In the genomic region with DNA sequence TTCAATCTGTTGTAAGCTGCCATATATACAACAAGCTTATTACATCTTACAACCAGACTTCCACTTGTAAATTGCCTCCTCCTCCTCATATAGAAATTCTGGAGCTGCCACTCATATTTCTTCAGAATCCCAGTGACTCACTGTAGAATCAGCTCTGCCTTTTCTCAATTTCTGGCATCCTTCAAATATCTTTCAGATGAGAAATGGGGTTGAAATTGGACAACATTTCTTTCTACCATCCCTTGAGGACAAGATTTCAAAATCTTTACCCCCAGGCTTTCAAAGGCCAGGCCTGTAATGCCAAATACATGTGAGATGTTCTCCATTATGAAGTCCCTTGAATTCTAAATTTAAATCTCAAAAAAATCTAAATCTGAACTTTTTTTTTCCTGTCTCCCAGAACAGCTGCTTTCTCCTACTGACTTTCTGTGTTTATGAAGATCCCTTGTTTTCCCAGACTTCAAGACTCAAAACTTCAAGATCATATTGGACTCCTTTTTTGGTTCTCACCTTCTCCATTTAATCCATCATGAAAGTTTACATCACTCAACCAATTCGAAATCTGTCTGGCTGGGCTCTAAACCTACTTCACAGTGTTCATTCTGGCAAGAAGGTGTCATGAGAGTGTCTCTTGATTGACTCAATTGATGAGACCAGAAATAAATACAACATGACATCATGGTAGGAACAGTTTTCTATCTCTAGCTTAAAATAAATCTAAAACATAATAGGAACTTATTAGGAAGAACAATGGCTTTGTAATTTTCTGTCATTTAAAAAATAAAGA, we compare ENCODE assay signal across 13 cellular contexts.
DNase-seq lines count a peak whose midpoint lies in the region; ATAC-seq and TF ChIP-seq lines count a peak whose summit lies in the region.
"Had no signal": no experiment of that assay in that cellular context is flagged by ENCODE, and none has a peak within 500 bp of the region (broad histone marks: within the 10 kb centered on the region; RNA-seq: fewer than 3 reads in every experiment).

No MANE protein-coding gene starts in this region.

- H3K36me3 ChIP-seq in aorta (ENCODE audit: control insufficient read depth in 1 of 2, insufficient read depth in 2 of 2, low read length in 1 of 2): no peaks in the 10 kb centered on the region
- H3K36me3 ChIP-seq: pancreas had no signal

- in situ Hi-C loops in astrocyte of the spinal cord (cut with HindIII; ENCODE audit: low sequenced_read_pairs): no loop called here

- no peak for TF ChIP-seq CTCF in astrocyte of the spinal cord (IDR thresholded peaks at IDR 0.05; ENCODE audit: low read depth, low read length)

- no peaks in the 10 kb centered on the region for H3K27me3 ChIP-seq in aorta (ENCODE audit: control insufficient read depth in 1 of 2, insufficient read depth in 2 of 2, low read length in 1 of 2)
- H3K27me3 ChIP-seq: pancreas had no signal

- DNase-seq in Right ventricle myocardium superior (no peak), cardiac septum (ENCODE audit: low spot score) (no peak), astrocyte of the spinal cord (ENCODE audit: low read depth, low spot score) (peak; percentile 74), hepatic stellate cell (ENCODE audit: low spot score) (peak; percentile 62), aorta (no peak), islet precursor cell (no peak)
- DNase-seq: activated CD4-positive, alpha-beta memory T cell treated with anti-CD3 and anti-CD28 coated beads, Interleukin-2, amount 10 ng/mL, durations not matched to agents 7 days and 5 days; AML-193; GOT3; NCI-H524; pancreas had no signal

- H3K4me1 ChIP-seq in aorta (ENCODE audit: control insufficient read depth in 1 of 2, insufficient read depth in 2 of 2, low read length in 2 of 2): no peaks in the 10 kb centered on the region
- H3K4me1 ChIP-seq: pancreas had no signal

- H3K27ac ChIP-seq in aorta (ENCODE audit: low read depth in 1 of 2, low read length in 2 of 2): no peak overlapping the region
- H3K27ac ChIP-seq: pancreas had no signal

- ATAC-seq in Right ventricle myocardium superior (ENCODE audit: poor library complexity) (peak; percentile 80), aorta (ENCODE audit: low FRiP score) (peak; percentile 56), GM18517 (IDR thresholded peaks at IDR 0.05; ENCODE audit: unreplicated experiment) (no peak), HG02571 (IDR thresholded peaks at IDR 0.05; ENCODE audit: unreplicated experiment) (no peak)
- ATAC-seq: pancreas had no signal

- 93 to 98% methylated on average over 1 of the region's 1 CpG for WGBS in aorta, 2 donors

- no peaks in the 10 kb centered on the region for H3K9me3 ChIP-seq in aorta (ENCODE audit: control insufficient read depth, low read length)
- H3K9me3 ChIP-seq: pancreas had no signal

- no peak overlapping the region for H3K4me3 ChIP-seq in astrocyte of the spinal cord (ENCODE audit: low read depth, low read length)
- H3K4me3 ChIP-seq in aorta (ENCODE audit: low read length in 2 of 2): no peak overlapping the region
- H3K4me3 ChIP-seq: pancreas had no signal

- intact Hi-C loops in Right ventricle myocardium superior (cut with DNase I): no loop called here
- intact Hi-C loops in cardiac septum (cut with DNase I): no loop called here
- intact Hi-C loops in aorta (cut with DNase I): no loop called here

Comparison
In these comparisons a context has a peak if more than half of its experiments do, and no peak if none do; other contexts are left out.
1. ATAC-seq: peak in Right ventricle myocardium superior (single experiment) and aorta (single experiment); none in GM18517 (single experiment) and HG02571 (single experiment).
2. DNase-seq: peak in astrocyte of the spinal cord (single experiment) and hepatic stellate cell (single experiment); none in Right ventricle myocardium superior (single experiment), cardiac septum (single experiment), aorta (0 of 2) and islet precursor cell (single experiment).